ENCODE assay signal across 20 cellular contexts in the genomic region with DNA sequence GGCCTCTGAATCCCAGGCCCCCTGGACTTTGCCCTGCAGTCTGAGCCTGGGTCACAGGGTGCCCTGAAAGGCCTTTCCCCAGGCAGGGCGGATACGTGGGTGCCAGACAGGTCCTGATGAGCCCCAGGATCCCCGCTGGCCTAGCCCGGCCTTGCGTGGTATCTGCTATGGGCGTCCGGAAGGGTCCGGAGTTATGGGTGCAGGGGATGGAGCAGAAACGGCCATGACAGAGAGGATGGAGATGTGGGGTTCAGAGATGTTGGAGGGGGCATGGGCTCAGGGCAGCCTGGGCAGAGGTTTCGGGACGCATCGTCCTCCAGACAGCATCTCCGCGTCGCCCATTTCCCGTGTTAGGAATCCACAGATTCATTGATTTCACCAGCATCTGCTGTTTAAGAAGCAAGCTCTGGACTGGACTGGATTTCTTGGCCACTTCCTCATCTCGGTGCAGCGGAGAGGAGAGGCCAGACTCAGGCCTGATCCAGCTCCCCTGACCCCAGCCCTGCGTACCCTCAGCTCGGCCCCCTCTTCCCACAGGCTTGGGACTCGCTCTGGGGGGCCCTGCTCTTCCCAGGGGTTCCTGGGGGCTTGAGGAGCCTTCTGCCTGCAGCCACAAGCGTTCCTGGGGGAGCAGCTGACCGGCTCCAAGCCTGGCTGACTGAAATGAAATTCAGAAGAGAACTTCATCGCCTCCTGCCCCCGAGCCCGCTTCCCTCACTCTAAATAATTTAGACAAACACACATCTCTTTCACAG.
"Had no signal": no experiment of that assay in that cellular context is flagged by ENCODE, and none has a peak within 500 bp of the region (broad histone marks: within the 10 kb centered on the region; RNA-seq: fewer than 3 reads in every experiment).

No MANE protein-coding gene starts in this region.

- H3K27me3 ChIP-seq: body of pancreas, ovary had no signal

- H3K9me3 ChIP-seq: body of pancreas, ovary, transverse colon had no signal

- H3K4me3 Mint-ChIP-seq: activated CD8-positive, alpha-beta T cell treated with anti-CD3 and anti-CD28 coated beads, Interleukin-2, amount 10 ng/mL, durations not matched to agents 7 days and 5 days; activated T-cell treated with anti-CD3 and anti-CD28 coated beads, Interleukin-2, amount 50 U/mL, for 72 hours; central memory CD8-positive, alpha-beta T cell; neural crest cell; T-helper 17 cell had no signal

- H3K36me3 ChIP-seq: ovary, transverse colon had no signal

- H3K4me1 ChIP-seq: body of pancreas, transverse colon had no signal

- H3K4me3 ChIP-seq: body of pancreas, ovary, transverse colon had no signal

- H3K9me3 Mint-ChIP-seq: activated naive CD4-positive, alpha-beta T cell treated with anti-CD3 and anti-CD28 coated beads, Interleukin-2, amount 50 U/mL, for 72 hours; activated T-cell treated with anti-CD3 and anti-CD28 coated beads, Interleukin-2, amount 50 U/mL, for 72 hours; central memory CD8-positive, alpha-beta T cell; neural crest cell had no signal

- ATAC-seq: activated CD8-positive, alpha-beta T cell treated with anti-CD3 and anti-CD28 coated beads, Interleukin-2, amount 10 ng/mL, durations not matched to agents 7 days and 5 days; activated naive CD4-positive, alpha-beta T cell treated with anti-CD3 and anti-CD28 coated beads, Interleukin-2, amount 50 U/mL, for 72 hours; activated T-cell treated with anti-CD3 and anti-CD28 coated beads, Interleukin-2, amount 50 U/mL, for 72 hours; body of pancreas; T-helper 17 cell had no signal

- H3K36me3 Mint-ChIP-seq: activated naive CD4-positive, alpha-beta T cell treated with anti-CD3 and anti-CD28 coated beads, Interleukin-2, amount 50 U/mL, for 72 hours had no signal

- H3K27ac Mint-ChIP-seq: activated CD8-positive, alpha-beta T cell treated with anti-CD3 and anti-CD28 coated beads, Interleukin-2, amount 10 ng/mL, durations not matched to agents 7 days and 5 days; activated naive CD4-positive, alpha-beta T cell treated with anti-CD3 and anti-CD28 coated beads, Interleukin-2, amount 50 U/mL, for 72 hours; activated T-cell treated with anti-CD3 and anti-CD28 coated beads, Interleukin-2, amount 50 U/mL, for 72 hours; T-helper 17 cell had no signal

- H3K4me1 Mint-ChIP-seq: central memory CD8-positive, alpha-beta T cell; neural crest cell had no signal

- DNase-seq: activated CD4-positive, alpha-beta T cell treated with anti-CD3 and anti-CD28 coated beads for 48 hours; activated CD8-positive, alpha-beta memory T cell treated with anti-CD3 and anti-CD28 coated beads, Interleukin-2, amount 50 U/mL, for 4 hours; activated CD8-positive, alpha-beta T cell treated with anti-CD3 and anti-CD28 coated beads, Interleukin-2, amount 10 ng/mL, durations not matched to agents 7 days and 5 days; activated gamma-delta T cell; activated T-cell treated with anti-CD3 and anti-CD28 coated beads, Interleukin-2, amount 50 U/mL, for 72 hours; amniotic stem cell; effector CD8-positive, alpha-beta T cell; foreskin fibroblast; kidney glomerular epithelial cell; stimulated activated CD4-positive, alpha-beta T cell treated with anti-CD3 and anti-CD28 coated beads, Interleukin-15, amount 100 ng/mL, for 24 hours; stimulated activated CD4-positive, alpha-beta T cell treated with anti-CD3 and anti-CD28 coated beads, Interleukin-4, amount 100 ng/mL, for 1 hour; stimulated activated naive CD4-positive, alpha-beta T cell treated with Interleukin-2 at 50 U/mL for 16 hours; substantia nigra; T-helper 17 cell; transverse colon had no signal

- H3K27ac ChIP-seq: body of pancreas, ovary, transverse colon had no signal
